In genomic region chrX:70769659-70770232, GRCh38 we compare ENCODE assay signal across 9 cellular contexts.
DNase-seq lines count a peak whose midpoint lies in the region; ATAC-seq and TF ChIP-seq lines count a peak whose summit lies in the region.
"Had no signal": no experiment of that assay in that cellular context is flagged by ENCODE, and none has a peak within 500 bp of the region (broad histone marks: within the 10 kb centered on the region; RNA-seq: fewer than 3 reads in every experiment).

No MANE protein-coding gene starts in this region.

- H3K4me3 Mint-ChIP-seq in chondrocyte (ENCODE audit: unreplicated experiment) (no peak overlapping the region), osteocyte (ENCODE audit: unreplicated experiment) (no peak overlapping the region)
- H3K4me3 Mint-ChIP-seq: naive thymus-derived CD8-positive, alpha-beta T cell had no signal

- H3K4me1 Mint-ChIP-seq in chondrocyte (ENCODE audit: low read depth) (no peaks in the 10 kb centered on the region), osteocyte (ENCODE audit: unreplicated experiment) (no peaks in the 10 kb centered on the region)
- H3K4me1 Mint-ChIP-seq: naive thymus-derived CD8-positive, alpha-beta T cell had no signal

- H3K9me3 Mint-ChIP-seq in chondrocyte (ENCODE audit: low read depth): peaks cover 13% of the 10 kb centered on the region
- H3K9me3 Mint-ChIP-seq in osteocyte (ENCODE audit: unreplicated experiment): peaks cover 10% of the 10 kb centered on the region
- H3K9me3 Mint-ChIP-seq: naive thymus-derived CD8-positive, alpha-beta T cell had no signal

- H3K36me3 Mint-ChIP-seq in chondrocyte (ENCODE audit: low read depth) (no peaks in the 10 kb centered on the region), osteocyte (ENCODE audit: unreplicated experiment) (no peaks in the 10 kb centered on the region)
- H3K36me3 Mint-ChIP-seq: naive thymus-derived CD8-positive, alpha-beta T cell had no signal

- TF ChIP-seq CTCF in chondrocyte (IDR thresholded peaks at IDR 0.05) (peak; percentile 83), osteocyte (IDR thresholded peaks at IDR 0.05) (peak; percentile 53)

- ATAC-seq in GM21717 (IDR thresholded peaks at IDR 0.05; ENCODE audit: unreplicated experiment) (no peak), GM18870 (IDR thresholded peaks at IDR 0.05; ENCODE audit: unreplicated experiment) (no peak)
- ATAC-seq: naive thymus-derived CD8-positive, alpha-beta T cell had no signal

- H3K27ac Mint-ChIP-seq in chondrocyte (ENCODE audit: unreplicated experiment): no peak overlapping the region
- no peak overlapping the region for H3K27ac Mint-ChIP-seq in osteocyte (ENCODE audit: unreplicated experiment)
- H3K27ac Mint-ChIP-seq: naive thymus-derived CD8-positive, alpha-beta T cell had no signal

- peaks cover 9% of the 10 kb centered on the region for H3K27me3 Mint-ChIP-seq in chondrocyte (ENCODE audit: low read depth)
- peaks cover 6% of the 10 kb centered on the region for H3K27me3 Mint-ChIP-seq in osteocyte (ENCODE audit: unreplicated experiment)
- H3K27me3 Mint-ChIP-seq: naive thymus-derived CD8-positive, alpha-beta T cell had no signal

- DNase-seq in NCI-H1092 treated with DMSO at 0.1 percent for 48 hours (lab: John Stamatoyannopoulos, UW) (peak; percentile 5), NCI-H1092 (lab: John Stamatoyannopoulos, UW) (no peak), NCI-H1694 (lab: John Stamatoyannopoulos, UW) (peak; percentile 12), chondrocyte (ENCODE audit: low spot score) (no peak), osteocyte (ENCODE audit: extremely low spot score, unreplicated experiment) (no peak), HuH-7.5 (ENCODE audit: low spot score) (no peak)

Comparison
In these comparisons a context has a peak if more than half of its experiments do, and no peak if none do; other contexts are left out.
1. DNase-seq: peak in NCI-H1092 treated with DMSO at 0.1 percent for 48 hours (single experiment) and NCI-H1694 (single experiment); none in NCI-H1092 (single experiment), chondrocyte (single experiment), osteocyte (single experiment) and HuH-7.5 (single experiment).